8 cellular contexts compared by ENCODE assay signal in the genomic region with DNA sequence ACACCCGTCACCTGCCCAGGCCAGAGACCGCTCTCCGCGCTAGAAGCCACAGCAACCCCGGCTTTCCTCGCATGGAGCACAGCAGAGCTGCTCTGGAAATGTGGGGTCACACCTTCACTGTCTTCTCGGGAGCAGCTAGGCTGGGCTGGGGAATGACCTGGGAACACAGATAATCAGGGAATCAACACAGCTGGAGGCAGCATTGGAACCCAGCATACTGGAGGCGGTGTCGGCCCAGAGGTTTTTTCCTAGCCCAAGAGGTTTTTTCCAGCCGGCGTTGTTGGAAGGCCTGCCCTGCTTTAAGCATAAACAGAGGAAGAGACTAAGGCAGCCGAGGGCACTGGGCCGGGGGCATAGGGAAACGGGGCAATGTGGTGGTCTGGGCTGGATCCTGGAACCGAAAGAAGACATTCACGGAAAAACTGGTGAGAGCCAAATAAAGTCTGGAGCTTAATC. TPM values are rescaled to one million over a fixed set of nuclear protein-coding genes. Genes with fewer than 3 reads are reported as not detected.
DNase-seq lines count a peak whose midpoint lies in the region; ATAC-seq and TF ChIP-seq lines count a peak whose summit lies in the region.

No MANE protein-coding gene starts in this region.

- intact Hi-C loops in right lobe of liver (cut with DNase I) (no loop called here), tibial artery (cut with DNase I; ENCODE audit: low total_unique reads) (loop anchor here (10.0 kb wide), 2 partner anchors 172 to 202 kb away; no protein-coding TSS in a partner anchor)
- intact Hi-C loops in activated T-helper 1 cell treated with anti-CD3 and anti-CD28 coated beads, Interleukin-12 subunit alpha, Interleukin-12 subunit beta, Interleukin-2, Interleukin-4 antibody, amounts not matched to agents 30 ng/mL and 10 ng/mL and 1 ng/mL, durations not matched to agents 14 hours and 24 hours and 36 hours (cut with micrococcal nuclease), result loop anchor here (1.0 kb wide), 3 partner anchors 22 to 166 kb away; a partner anchor contains a TSS

- H3K4me1 ChIP-seq in right lobe of liver (peaks cover 0 to 20% (median 7%) of the 10 kb centered on the region in 4 donors), tibial artery (peaks cover 6 to 44% (median 39%) of the 10 kb centered on the region in 4 donors)

- 37% methylated on average over 11 of the region's 16 CpGs for WGBS in right lobe of liver (ENCODE audit: insufficient coverage, low coverage, low lambda C conversion rate, missing lambda C conversion rate)

- H3K9me3 ChIP-seq in right lobe of liver (no peaks in the 10 kb centered on the region), tibial artery (no peaks in the 10 kb centered on the region)

- DNase-seq in T-helper 2 cell treated with Interferon-gamma antibody and Interleukin-4, amounts not matched to agents 5 μg/mL and 100 μg/mL, for 36 hours (ENCODE audit: low spot score), result no peak
- DNase-seq in T-helper 2 cell (no peak), right lobe of liver (no peak), tibial artery (peak; percentile 51 to 74)
- DNase-seq in activated T-helper 1 cell treated with anti-CD3 and anti-CD28 coated beads, Interleukin-12 subunit alpha, Interleukin-12 subunit beta, Interleukin-2, Interleukin-4 antibody, amounts not matched to agents 30 ng/mL and 10 ng/mL and 1 ng/mL, durations not matched to agents 14 hours and 24 hours and 36 hours (ENCODE audit: low spot score), result no peak

- H3K27ac ChIP-seq in right lobe of liver (peak overlapping the region in 2 of 3 donors; percentile 57 to 84), tibial artery (peak overlapping the region; percentile 75 to 84)

- peaks cover 13% of the 10 kb centered on the region for H3K36me3 Mint-ChIP-seq in T-helper 2 cell treated with Interferon-gamma antibody and Interleukin-4, amounts not matched to agents 5 μg/mL and 100 μg/mL, for 36 hours (ENCODE audit: low read depth)
- peaks cover 2% of the 10 kb centered on the region for H3K36me3 Mint-ChIP-seq in activated naive CD8-positive, alpha-beta T cell
- peaks cover 21% of the 10 kb centered on the region for H3K36me3 Mint-ChIP-seq in activated T-helper 1 cell treated with anti-CD3 and anti-CD28 coated beads, Interleukin-12 subunit alpha, Interleukin-12 subunit beta, Interleukin-2, Interleukin-4 antibody, amounts not matched to agents 30 ng/mL and 10 ng/mL and 1 ng/mL, durations not matched to agents 14 hours and 24 hours and 36 hours (ENCODE audit: low read depth)

- H3K36me3 ChIP-seq in right lobe of liver, result peaks cover 0 to 14% (median 0%) of the 10 kb centered on the region in 4 donors
- H3K36me3 ChIP-seq in tibial artery, result peaks cover 0 to 18% (median 1%) of the 10 kb centered on the region in 3 donors

- H3K27ac Mint-ChIP-seq in T-helper 2 cell treated with Interferon-gamma antibody and Interleukin-4, amounts not matched to agents 5 μg/mL and 100 μg/mL, for 36 hours, result peak overlapping the region; percentile 52
- peak overlapping the region; percentile 50 for H3K27ac Mint-ChIP-seq in activated naive CD8-positive, alpha-beta T cell
- H3K27ac Mint-ChIP-seq in activated T-helper 1 cell treated with anti-CD3 and anti-CD28 coated beads, Interleukin-12 subunit alpha, Interleukin-12 subunit beta, Interleukin-2, Interleukin-4 antibody, amounts not matched to agents 30 ng/mL and 10 ng/mL and 1 ng/mL, durations not matched to agents 14 hours and 24 hours and 36 hours, result no peak overlapping the region

- H3K4me1 Mint-ChIP-seq in T-helper 2 cell treated with Interferon-gamma antibody and Interleukin-4, amounts not matched to agents 5 μg/mL and 100 μg/mL, for 36 hours (ENCODE audit: low read depth), result peaks cover 13% of the 10 kb centered on the region
- H3K4me1 Mint-ChIP-seq in activated naive CD8-positive, alpha-beta T cell (ENCODE audit: low read depth), result peaks cover 17% of the 10 kb centered on the region
- no peaks in the 10 kb centered on the region for H3K4me1 Mint-ChIP-seq in activated T-helper 1 cell treated with anti-CD3 and anti-CD28 coated beads, Interleukin-12 subunit alpha, Interleukin-12 subunit beta, Interleukin-2, Interleukin-4 antibody, amounts not matched to agents 30 ng/mL and 10 ng/mL and 1 ng/mL, durations not matched to agents 14 hours and 24 hours and 36 hours (ENCODE audit: low read depth)

- TF ChIP-seq CTCF in right lobe of liver (IDR thresholded peaks at IDR 0.05) (no peak), tibial artery (IDR thresholded peaks at IDR 0.05) (no peak)

- H3K27me3 ChIP-seq in right lobe of liver, result no peaks in the 10 kb centered on the region
- no peaks in the 10 kb centered on the region for H3K27me3 ChIP-seq in tibial artery

- no peak overlapping the region for H3K4me3 Mint-ChIP-seq in T-helper 2 cell treated with Interferon-gamma antibody and Interleukin-4, amounts not matched to agents 5 μg/mL and 100 μg/mL, for 36 hours
- no peak overlapping the region for H3K4me3 Mint-ChIP-seq in activated naive CD8-positive, alpha-beta T cell
- H3K4me3 Mint-ChIP-seq in activated T-helper 1 cell treated with anti-CD3 and anti-CD28 coated beads, Interleukin-12 subunit alpha, Interleukin-12 subunit beta, Interleukin-2, Interleukin-4 antibody, amounts not matched to agents 30 ng/mL and 10 ng/mL and 1 ng/mL, durations not matched to agents 14 hours and 24 hours and 36 hours, result no peak overlapping the region

- TF ChIP-seq POLR2A in right lobe of liver (IDR thresholded peaks at IDR 0.05), result no peak

- H3K9me3 Mint-ChIP-seq in T-helper 2 cell treated with Interferon-gamma antibody and Interleukin-4, amounts not matched to agents 5 μg/mL and 100 μg/mL, for 36 hours, result no peaks in the 10 kb centered on the region
- no peaks in the 10 kb centered on the region for H3K9me3 Mint-ChIP-seq in activated naive CD8-positive, alpha-beta T cell (ENCODE audit: low read depth)
- no peaks in the 10 kb centered on the region for H3K9me3 Mint-ChIP-seq in activated T-helper 1 cell treated with anti-CD3 and anti-CD28 coated beads, Interleukin-12 subunit alpha, Interleukin-12 subunit beta, Interleukin-2, Interleukin-4 antibody, amounts not matched to agents 30 ng/mL and 10 ng/mL and 1 ng/mL, durations not matched to agents 14 hours and 24 hours and 36 hours

- ATAC-seq in right lobe of liver, result no peak
- no peak for ATAC-seq in HG02610 (IDR thresholded peaks at IDR 0.05; ENCODE audit: unreplicated experiment)
- ATAC-seq in HG02938 (IDR thresholded peaks at IDR 0.05; ENCODE audit: unreplicated experiment), result no peak

- H3K4me3 ChIP-seq in right lobe of liver, result peak overlapping the region in 1 of 3 donors; percentile 21
- H3K4me3 ChIP-seq in tibial artery, result peak overlapping the region; percentile 47 to 62

- H3K27me3 Mint-ChIP-seq in T-helper 2 cell treated with Interferon-gamma antibody and Interleukin-4, amounts not matched to agents 5 μg/mL and 100 μg/mL, for 36 hours (ENCODE audit: low read depth), result no peaks in the 10 kb centered on the region
- H3K27me3 Mint-ChIP-seq in activated naive CD8-positive, alpha-beta T cell, result no peaks in the 10 kb centered on the region
- no peaks in the 10 kb centered on the region for H3K27me3 Mint-ChIP-seq in activated T-helper 1 cell treated with anti-CD3 and anti-CD28 coated beads, Interleukin-12 subunit alpha, Interleukin-12 subunit beta, Interleukin-2, Interleukin-4 antibody, amounts not matched to agents 30 ng/mL and 10 ng/mL and 1 ng/mL, durations not matched to agents 14 hours and 24 hours and 36 hours (ENCODE audit: insufficient read depth)

RNA-seq across cellular contexts. Expression of a gene that starts 0.8 kb away (rescaled TPM):
- 1 to 10 TPM in 5 of 6 experiments, under 1 TPM in 1; 0.68 to 3.6 (median 2.8) TPM for total RNA-seq in right lobe of liver
- 18.5 and 20.5 TPM in 2 replicates for total RNA-seq in activated T-helper 1 cell treated with anti-CD3 and anti-CD28 coated beads, Interleukin-12 subunit alpha, Interleukin-12 subunit beta, Interleukin-2, Interleukin-4 antibody, amounts not matched to agents 30 ng/mL and 10 ng/mL and 1 ng/mL, durations not matched to agents 14 hours and 24 hours and 36 hours

RNA-seq across cellular contexts. Expression of a gene that starts 30.0 kb away (rescaled TPM):
- 10 to 100 TPM; 25.4 to 44.3 (median 35.9) TPM for total RNA-seq in right lobe of liver
- 35.5 and 36.4 TPM in 2 replicates for total RNA-seq in activated T-helper 1 cell treated with anti-CD3 and anti-CD28 coated beads, Interleukin-12 subunit alpha, Interleukin-12 subunit beta, Interleukin-2, Interleukin-4 antibody, amounts not matched to agents 30 ng/mL and 10 ng/mL and 1 ng/mL, durations not matched to agents 14 hours and 24 hours and 36 hours

Comparison
In these comparisons a context has a peak if more than half of its experiments do, and no peak if none do; other contexts are left out.
1. DNase-seq: peak in tibial artery (2 of 2); none in T-helper 2 cell treated with Interferon-gamma antibody and Interleukin-4, amounts not matched to agents 5 μg/mL and 100 μg/mL, for 36 hours (single experiment), T-helper 2 cell (0 of 5), right lobe of liver (0 of 3) and activated T-helper 1 cell treated with anti-CD3 and anti-CD28 coated beads, Interleukin-12 subunit alpha, Interleukin-12 subunit beta, Interleukin-2, Interleukin-4 antibody, amounts not matched to agents 30 ng/mL and 10 ng/mL and 1 ng/mL, durations not matched to agents 14 hours and 24 hours and 36 hours (single experiment).
2. intact Hi-C loops: an anchor here in tibial artery (10.0 kb wide) and activated T-helper 1 cell treated with anti-CD3 and anti-CD28 coated beads, Interleukin-12 subunit alpha, Interleukin-12 subunit beta, Interleukin-2, Interleukin-4 antibody, amounts not matched to agents 30 ng/mL and 10 ng/mL and 1 ng/mL, durations not matched to agents 14 hours and 24 hours and 36 hours (1.0 kb wide); none called in right lobe of liver.